ENCODE assay signal across 8 cellular contexts in the genomic region with DNA sequence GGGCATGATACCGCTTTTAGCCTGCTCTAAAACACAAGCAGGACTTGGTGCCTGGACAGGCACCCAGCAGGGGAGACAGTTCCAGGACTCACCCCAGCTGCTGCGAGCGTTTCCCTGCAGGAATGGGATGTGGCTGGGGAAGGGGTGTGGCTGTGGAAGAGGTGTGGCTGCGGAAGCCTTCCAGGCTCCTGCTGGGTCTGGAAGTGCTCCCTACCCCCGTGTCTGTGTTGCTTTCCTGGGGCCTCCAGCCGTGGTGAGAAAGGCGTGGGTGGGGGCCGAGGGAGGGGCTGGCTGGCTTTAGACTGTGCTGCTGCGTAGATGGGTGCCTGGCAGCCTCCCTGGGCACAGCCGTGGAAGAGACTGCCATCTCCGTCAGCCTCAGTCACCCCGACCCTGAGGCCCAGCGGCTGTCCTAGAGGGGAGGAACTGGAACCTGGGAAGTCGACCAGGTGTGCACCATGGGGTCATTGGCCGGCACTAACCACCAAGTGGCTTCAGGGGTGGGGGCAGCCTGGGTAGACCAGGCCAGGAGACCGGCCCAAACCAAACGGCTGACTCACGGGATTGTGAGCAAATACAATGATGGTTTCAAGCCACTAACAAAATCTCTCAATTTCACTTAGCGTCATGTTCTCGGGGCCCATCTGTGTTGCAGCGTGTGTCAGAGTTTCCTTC. TPM values are rescaled to one million over a fixed set of nuclear protein-coding genes. Genes with fewer than 3 reads are reported as not detected.
DNase-seq lines count a peak whose midpoint lies in the region; ATAC-seq, FAIRE-seq and TF ChIP-seq lines count a peak whose summit lies in the region.
"Not testable (repeated sequence)": the region's sequence is repeated elsewhere in the genome, so short reads cannot be mapped to it uniquely, and the experiment has no call there.

No MANE protein-coding gene starts in this region.

- not testable (repeated sequence) for H3K27me3 ChIP-seq in CD4-positive, CD25-positive, alpha-beta regulatory T cell (ENCODE audit: control insufficient read depth, insufficient read depth, low read length); upper lobe of right lung

- DNase-seq in CD4-positive, CD25-positive, alpha-beta regulatory T cell; H54 (ENCODE audit: insufficient read length, low spot score); mucosa of descending colon; upper lobe of right lung: not testable (repeated sequence)
- DNase-seq in RPMI8226 (peak; percentile 1), MCF 10A (ENCODE audit: unreplicated experiment) (peak; percentile 18), Right ventricle myocardium superior (peak; percentile 41)
- DNase-seq in activated T-cell treated with anti-CD3 and anti-CD28 coated beads, Interleukin-2, amount 50 U/mL, for 72 hours: peak in 1 of 2 donors; percentile 8

- CTCF ChIA-PET in MCF 10A (lab: Yijun Ruan, JAX): not testable (repeated sequence)

- BruUV-seq in MCF 10A (replicated peaks; lab: Mats Ljungman, UMichigan): not testable (repeated sequence)

- not testable (repeated sequence) for H3K27me3 Mint-ChIP-seq in CD4-positive, CD25-positive, alpha-beta regulatory T cell; activated T-cell treated with anti-CD3 and anti-CD28 coated beads, Interleukin-2, amount 50 U/mL, for 72 hours (ENCODE audit: low read depth); MCF 10A (ENCODE audit: insufficient read depth, unreplicated experiment)

- H3K27ac Mint-ChIP-seq in CD4-positive, CD25-positive, alpha-beta regulatory T cell; activated T-cell treated with anti-CD3 and anti-CD28 coated beads, Interleukin-2, amount 50 U/mL, for 72 hours; MCF 10A (ENCODE audit: low read depth, unreplicated experiment): not testable (repeated sequence)

- not testable (repeated sequence) for TF ChIP-seq CTCF in MCF 10A (IDR thresholded peaks at IDR 0.05; ENCODE audit: unreplicated experiment); mucosa of descending colon (IDR thresholded peaks at IDR 0.05); upper lobe of right lung (IDR thresholded peaks at IDR 0.05)

- not testable (repeated sequence) for H3K4me1 ChIP-seq in CD4-positive, CD25-positive, alpha-beta regulatory T cell (ENCODE audit: control insufficient read depth, insufficient read depth, low read length, poor library complexity, severe bottlenecking); mucosa of descending colon (ENCODE audit: low read depth); upper lobe of right lung

- H3K36me3 ChIP-seq in CD4-positive, CD25-positive, alpha-beta regulatory T cell (ENCODE audit: control insufficient read depth, insufficient read depth, low read length); mucosa of descending colon (ENCODE audit: low read depth); upper lobe of right lung: not testable (repeated sequence)

- not testable (repeated sequence) for H3K4me3 Mint-ChIP-seq in CD4-positive, CD25-positive, alpha-beta regulatory T cell; activated T-cell treated with anti-CD3 and anti-CD28 coated beads, Interleukin-2, amount 50 U/mL, for 72 hours; MCF 10A (ENCODE audit: unreplicated experiment)

- H3K4me3 ChIP-seq in CD4-positive, CD25-positive, alpha-beta regulatory T cell (ENCODE audit: low read depth, low read length); mucosa of descending colon; upper lobe of right lung: not testable (repeated sequence)

- peak overlapping the region; percentile 41 for H3K27ac ChIP-seq in CD4-positive, CD25-positive, alpha-beta regulatory T cell (ENCODE audit: insufficient read depth, low read length, poor library complexity, severe bottlenecking)
- not testable (repeated sequence) for H3K27ac ChIP-seq in upper lobe of right lung

- not testable (repeated sequence) for H3K36me3 Mint-ChIP-seq in CD4-positive, CD25-positive, alpha-beta regulatory T cell; activated T-cell treated with anti-CD3 and anti-CD28 coated beads, Interleukin-2, amount 50 U/mL, for 72 hours (ENCODE audit: insufficient read depth in 2 of 2); MCF 10A (ENCODE audit: insufficient read depth, unreplicated experiment)

- FAIRE-seq in H54 (lab: Jason Lieb, UNC): peak; percentile 33

- not testable (repeated sequence) for H3K4me1 Mint-ChIP-seq in CD4-positive, CD25-positive, alpha-beta regulatory T cell; activated T-cell treated with anti-CD3 and anti-CD28 coated beads, Interleukin-2, amount 50 U/mL, for 72 hours (ENCODE audit: low read depth); MCF 10A (ENCODE audit: insufficient read depth, unreplicated experiment)

- intact Hi-C loops in MCF 10A (cut with micrococcal nuclease); Right ventricle myocardium superior (cut with DNase I); mucosa of descending colon (cut with DNase I, micrococcal nuclease); upper lobe of right lung (cut with DNase I): not testable (repeated sequence)

- not testable (repeated sequence) for H3K9me3 ChIP-seq in CD4-positive, CD25-positive, alpha-beta regulatory T cell (ENCODE audit: control insufficient read depth in 2 of 2, low read length in 2 of 2); mucosa of descending colon; upper lobe of right lung

- ATAC-seq in CD4-positive, CD25-positive, alpha-beta regulatory T cell (ENCODE audit: low read depth in 2 of 2): not testable (repeated sequence)
- peak; percentile 64 to 75 for ATAC-seq in activated T-cell treated with anti-CD3 and anti-CD28 coated beads, Interleukin-2, amount 50 U/mL, for 72 hours (replicated peaks in 1 of 2)
- ATAC-seq in Right ventricle myocardium superior (ENCODE audit: poor library complexity) (peak; percentile 61), mucosa of descending colon (peak; percentile 34), upper lobe of right lung (peak; percentile 57)

- POLR2A ChIA-PET in MCF 10A (lab: Yijun Ruan, JAX): not testable (repeated sequence)

- not testable (repeated sequence) for H3K9me3 Mint-ChIP-seq in CD4-positive, CD25-positive, alpha-beta regulatory T cell; activated T-cell treated with anti-CD3 and anti-CD28 coated beads, Interleukin-2, amount 50 U/mL, for 72 hours; MCF 10A (ENCODE audit: unreplicated experiment)

- not testable (repeated sequence) for TF ChIP-seq POLR2A in H54 (IDR thresholded peaks at IDR 0.05; ENCODE audit: low read depth, low read length)

RNA-seq across cellular contexts. Expression of gene GATD3, which starts 19.9 kb away (rescaled TPM):
- total RNA-seq in CD4-positive, CD25-positive, alpha-beta regulatory T cell: 32.1 TPM
- polyA plus RNA-seq in CD4-positive, CD25-positive, alpha-beta regulatory T cell: 10 to 100 TPM in 2 of 4 donors, 1 to 10 TPM in 2; 3.9 to 51.4 (median 27.6) TPM
- total RNA-seq in activated T-cell treated with anti-CD3 and anti-CD28 coated beads, Interleukin-2, amount 50 U/mL, for 72 hours: 10 to 100 TPM; 12.7 to 35.3 TPM
- total RNA-seq in MCF 10A (2022) (29.7 and 34.4 TPM in 2 replicates), Right ventricle myocardium superior (146 TPM), mucosa of descending colon (10 to 100 TPM in 2 of 3 donors, 1 to 10 TPM in 1; 7.1 to 12.2 (median 10.3) TPM), upper lobe of right lung (44.5 TPM)

RNA-seq across cellular contexts. Expression of gene PWP2, which starts 46.2 kb away (rescaled TPM):
- 17.6 TPM for total RNA-seq in CD4-positive, CD25-positive, alpha-beta regulatory T cell
- polyA plus RNA-seq in CD4-positive, CD25-positive, alpha-beta regulatory T cell: 10 to 100 TPM in 1 of 4 donors, 1 to 10 TPM in 1, under 1 TPM in 2; 0.78 to 15.7 (median 4.1) TPM
- total RNA-seq in activated T-cell treated with anti-CD3 and anti-CD28 coated beads, Interleukin-2, amount 50 U/mL, for 72 hours: 10 to 100 TPM in 1 of 2 donors, 1 to 10 TPM in 1; 5.9 to 23.2 TPM
- total RNA-seq in MCF 10A (2022): 11.2 and 16.5 TPM in 2 replicates
- 8.6 TPM for total RNA-seq in Right ventricle myocardium superior
- total RNA-seq in mucosa of descending colon: 10 to 100 TPM in 1 of 3 donors, 1 to 10 TPM in 2; 3.0 to 10.4 (median 4.5) TPM
- 9.9 TPM for total RNA-seq in upper lobe of right lung
